12 cellular contexts compared by ENCODE assay signal in the genomic region with DNA sequence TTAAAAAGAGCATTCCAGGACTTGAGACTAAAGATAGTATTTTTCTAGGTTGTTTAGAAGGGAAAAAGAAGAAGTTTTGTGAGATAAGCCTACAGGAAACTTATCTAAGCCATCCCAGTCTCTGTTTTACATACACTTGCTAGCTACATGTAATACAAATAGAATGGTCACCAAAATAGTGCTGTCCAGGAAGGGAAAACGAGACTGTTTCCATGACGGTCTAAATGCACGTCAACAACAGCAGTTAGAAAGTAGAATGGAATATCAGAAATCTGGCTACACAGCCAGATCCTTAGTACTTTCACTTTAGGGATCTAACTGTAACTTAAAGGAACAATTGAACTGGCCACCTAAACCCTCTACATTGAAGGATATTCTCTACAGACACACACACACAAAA.
DNase-seq lines count a peak whose midpoint lies in the region; ATAC-seq lines count a peak whose summit lies in the region.
"Had no signal": no experiment of that assay in that cellular context is flagged by ENCODE, and none has a peak within 500 bp of the region (broad histone marks: within the 10 kb centered on the region; RNA-seq: fewer than 3 reads in every experiment).

No MANE protein-coding gene starts in this region.

- H3K27ac ChIP-seq in duodenal mucosa (ENCODE audit: low read depth, low read length) = no peak overlapping the region

- H3K4me3 ChIP-seq in duodenal mucosa (ENCODE audit: low read depth in 1 of 2, low read length in 2 of 2) = peak overlapping the region; percentile 17 to 26

- no peaks in the 10 kb centered on the region for H3K4me1 ChIP-seq in duodenal mucosa (ENCODE audit: control insufficient read depth in 1 of 2, insufficient read depth in 2 of 2, low read length in 2 of 2)

- no peaks in the 10 kb centered on the region for H3K9me3 ChIP-seq in duodenal mucosa (ENCODE audit: control insufficient read depth in 1 of 2, low read length in 2 of 2)

- no peaks in the 10 kb centered on the region for H3K36me3 ChIP-seq in duodenal mucosa (ENCODE audit: control insufficient read depth in 1 of 2, insufficient read depth in 2 of 2, low read length in 2 of 2)

- no peak for ATAC-seq in HG02938 (IDR thresholded peaks at IDR 0.05; ENCODE audit: unreplicated experiment)
- ATAC-seq: activated CD4-positive, alpha-beta T cell treated with anti-CD3 and anti-CD28 coated beads for 36 hours had no signal

- DNase-seq in Daoy (ENCODE audit: low read depth) = peak; percentile 19
- DNase-seq in NCI-H748 (lab: John Stamatoyannopoulos, UW; ENCODE audit: unreplicated experiment) = peak; percentile 76
- peak; percentile 14 for DNase-seq in myocyte (ENCODE audit: low read depth)
- no peak for DNase-seq in activated T-cell treated with anti-CD3 and anti-CD28 coated beads for 4 hours
- no peak for DNase-seq in HK-2 (ENCODE audit: unreplicated experiment)
- no peak for DNase-seq in Ammon's horn (ENCODE audit: low spot score)
- DNase-seq: activated CD4-positive, alpha-beta T cell treated with anti-CD3 and anti-CD28 coated beads for 36 hours; activated naive CD4-positive, alpha-beta T cell treated with anti-CD3 and anti-CD28 coated beads, Interleukin-2, amount 50 U/mL, for 16 hours; NCI-H1694 treated with DMSO at 0.1 percent for 48 hours; stimulated activated naive CD4-positive, alpha-beta T cell had no signal

- H3K27me3 ChIP-seq in duodenal mucosa (ENCODE audit: control insufficient read depth in 1 of 2, insufficient read depth in 2 of 2, low read length in 2 of 2) = no peaks in the 10 kb centered on the region

- no peak overlapping the region for H3K9ac ChIP-seq in duodenal mucosa (ENCODE audit: low read depth in 1 of 2, low read length in 2 of 2)

Comparison
In these comparisons a context has a peak if more than half of its experiments do, and no peak if none do; other contexts are left out.
1. DNase-seq: peak in Daoy (single experiment), NCI-H748 (single experiment) and myocyte (single experiment); none in activated T-cell treated with anti-CD3 and anti-CD28 coated beads for 4 hours (single experiment), HK-2 (single experiment) and Ammon's horn (single experiment).